15 cellular contexts compared by ENCODE assay signal in genomic region chr3:76497636-76498035, GRCh38.
DNase-seq lines count a peak whose midpoint lies in the region; ATAC-seq, FAIRE-seq and TF ChIP-seq lines count a peak whose summit lies in the region.
"Had no signal": no experiment of that assay in that cellular context is flagged by ENCODE, and none has a peak within 500 bp of the region (broad histone marks: within the 10 kb centered on the region; RNA-seq: fewer than 3 reads in every experiment).

No MANE protein-coding gene starts in this region.

- dilution Hi-C loops in keratinocyte (cut with MboI; ENCODE audit: extremely low pct_ligation_motif_present, low sequenced_read_pairs) = no loop called here

- WGBS in smooth muscle cell (ENCODE audit: low lambda C conversion rate) = 68% methylated on average over 3 of the region's 3 CpGs

- DNase-seq in AG08395 (ENCODE audit: low spot score) (peak; percentile 29), HS-27A (ENCODE audit: low read depth) (peak; percentile 91), brain microvascular endothelial cell (peak; percentile 44), keratinocyte (ENCODE audit: low read depth, low spot score) (peak; percentile 35), smooth muscle cell (lab: John Stamatoyannopoulos, UW; ENCODE audit: unreplicated experiment) (no peak)
- no peak for DNase-seq in effector memory CD4-positive, alpha-beta T cell
- DNase-seq: activated B cell treated with CpG ODN at 0.5 μM for 24 hours; activated CD8-positive, alpha-beta memory T cell treated with anti-CD3 and anti-CD28 coated beads, Interleukin-2, amount 10 ng/mL, durations not matched to agents 7 days and 5 days; activated naive CD4-positive, alpha-beta T cell treated with Interleukin-2 at 50 U/mL for 16 hours; head of caudate nucleus; NCI-H345; nucleus accumbens had no signal

- H3K9ac ChIP-seq in keratinocyte (ENCODE audit: control insufficient read depth, extremely low read depth, insufficient read depth, low read length) (no peak overlapping the region), smooth muscle cell (ENCODE audit: low read depth) (no peak overlapping the region)

- H3K36me3 ChIP-seq in brain microvascular endothelial cell (replicated peaks) = no peaks in the 10 kb centered on the region
- no peaks in the 10 kb centered on the region for H3K36me3 ChIP-seq in keratinocyte (ENCODE audit: control insufficient read depth in 2 of 2, extremely low read depth in 1 of 2, insufficient read depth in 2 of 2, low read length in 2 of 2)
- H3K36me3 ChIP-seq in effector memory CD4-positive, alpha-beta T cell (ENCODE audit: control insufficient read depth, insufficient read depth, low read length) = no peaks in the 10 kb centered on the region
- H3K36me3 ChIP-seq in smooth muscle cell (ENCODE audit: low read depth) = no peaks in the 10 kb centered on the region
- H3K36me3 ChIP-seq: cardiac muscle cell had no signal

- H3K79me2 ChIP-seq in keratinocyte (ENCODE audit: control insufficient read depth, insufficient read depth, low read length) (no peaks in the 10 kb centered on the region), smooth muscle cell (ENCODE audit: low read depth) (no peaks in the 10 kb centered on the region)

- no peaks in the 10 kb centered on the region for H3K9me1 ChIP-seq in keratinocyte (ENCODE audit: control insufficient read depth, extremely low read depth, insufficient read depth, low read length)

- no peaks in the 10 kb centered on the region for H3K27me3 ChIP-seq in brain microvascular endothelial cell (replicated peaks)
- no peaks in the 10 kb centered on the region for H3K27me3 ChIP-seq in keratinocyte (ENCODE audit: control insufficient read depth, extremely low read depth, insufficient read depth, low read length)
- H3K27me3 ChIP-seq in effector memory CD4-positive, alpha-beta T cell (replicated peaks; ENCODE audit: control insufficient read depth, insufficient read depth, low read length, poor library complexity, severe bottlenecking) = no peaks in the 10 kb centered on the region
- H3K27me3 ChIP-seq in smooth muscle cell (ENCODE audit: low read depth) = no peaks in the 10 kb centered on the region
- H3K27me3 ChIP-seq: cardiac muscle cell had no signal

- no peak overlapping the region for H3K4me3 ChIP-seq in brain microvascular endothelial cell (ENCODE audit: low read depth, low read length)
- no peak overlapping the region for H3K4me3 ChIP-seq in keratinocyte (ENCODE audit: control insufficient read depth in 2 of 3, extremely low read depth in 1 of 3, insufficient read depth in 2 of 3, low read depth in 1 of 3, low read length in 3 of 3)
- no peak overlapping the region for H3K4me3 ChIP-seq in effector memory CD4-positive, alpha-beta T cell (ENCODE audit: insufficient read depth, low read depth, low read length, poor library complexity, severe bottlenecking)
- no peak overlapping the region for H3K4me3 ChIP-seq in smooth muscle cell
- H3K4me3 ChIP-seq: cardiac muscle cell had no signal

- H2AFZ ChIP-seq in keratinocyte (ENCODE audit: control insufficient read depth, low read length) (no peak overlapping the region), smooth muscle cell (ENCODE audit: low read depth) (no peak overlapping the region)

- no peak for ATAC-seq in HG02970 (IDR thresholded peaks at IDR 0.05; ENCODE audit: low FRiP score, unreplicated experiment)
- no peak for ATAC-seq in GM19397 (IDR thresholded peaks at IDR 0.05; ENCODE audit: unreplicated experiment)
- ATAC-seq: activated CD8-positive, alpha-beta memory T cell treated with anti-CD3 and anti-CD28 coated beads, Interleukin-2, amount 10 ng/mL, durations not matched to agents 7 days and 5 days had no signal

- H3K4me2 ChIP-seq in keratinocyte (ENCODE audit: control insufficient read depth, extremely low read depth, insufficient read depth, low read depth, low read length) (no peak overlapping the region), smooth muscle cell (no peak overlapping the region)

- TF ChIP-seq CTCF in brain microvascular endothelial cell (IDR thresholded peaks at IDR 0.05; ENCODE audit: low read depth, low read length, missing control alignments) = no peak
- TF ChIP-seq CTCF in keratinocyte (optimal IDR thresholded peaks at IDR 0.05 in 1 of 3, IDR thresholded peaks at IDR 0.05 in 1 of 3, conservative IDR thresholded peaks at IDR 0.05 in 1 of 3; ENCODE audit: extremely low read depth in 1 of 3, insufficient read depth in 2 of 3, low read length in 3 of 3) = no peak
- no peak for TF ChIP-seq CTCF in smooth muscle cell (IDR thresholded peaks at IDR 0.05; ENCODE audit: borderline replicate concordance, insufficient read depth, poor library complexity, severe bottlenecking)

- in situ Hi-C loops in brain microvascular endothelial cell (cut with HindIII; ENCODE audit: low pct_ligation_motif_present, low sequenced_read_pairs) = no loop called here

- no peaks in the 10 kb centered on the region for H3F3A ChIP-seq in smooth muscle cell (ENCODE audit: low read depth)

- H3K9me3 ChIP-seq in keratinocyte (ENCODE audit: control insufficient read depth, low read depth, low read length) (no peaks in the 10 kb centered on the region), smooth muscle cell (replicated peaks; ENCODE audit: low read depth) (no peaks in the 10 kb centered on the region)
- no peaks in the 10 kb centered on the region for H3K9me3 ChIP-seq in effector memory CD4-positive, alpha-beta T cell (ENCODE audit: control insufficient read depth, low read length)

- no peak overlapping the region for H3K27ac ChIP-seq in brain microvascular endothelial cell
- H3K27ac ChIP-seq in keratinocyte (ENCODE audit: control insufficient read depth, insufficient read depth, low read length) = no peak overlapping the region
- no peak overlapping the region for H3K27ac ChIP-seq in effector memory CD4-positive, alpha-beta T cell (ENCODE audit: insufficient read depth, low read length, poor library complexity, severe bottlenecking)
- no peak overlapping the region for H3K27ac ChIP-seq in smooth muscle cell (ENCODE audit: low read depth)
- H3K27ac ChIP-seq: cardiac muscle cell had no signal

- FAIRE-seq in keratinocyte (lab: Jason Lieb, UNC) = peak; percentile 59

- H3K4me1 ChIP-seq in keratinocyte (ENCODE audit: control insufficient read depth, extremely low read depth, insufficient read depth, low read length) (peaks cover 14% of the 10 kb centered on the region), smooth muscle cell (ENCODE audit: low read depth) (no peaks in the 10 kb centered on the region)
- H3K4me1 ChIP-seq in effector memory CD4-positive, alpha-beta T cell (ENCODE audit: control insufficient read depth, insufficient read depth, low read length, poor library complexity, severe bottlenecking) = no peaks in the 10 kb centered on the region

- H4K20me1 ChIP-seq in keratinocyte (ENCODE audit: control insufficient read depth, extremely low read depth, insufficient read depth, low read length) (no peaks in the 10 kb centered on the region), smooth muscle cell (ENCODE audit: low read depth) (no peaks in the 10 kb centered on the region)

Comparison
In these comparisons a context has a peak if more than half of its experiments do, and no peak if none do; other contexts are left out.
1. DNase-seq: peak in AG08395 (single experiment), HS-27A (single experiment), brain microvascular endothelial cell (single experiment) and keratinocyte (single experiment); none in effector memory CD4-positive, alpha-beta T cell (0 of 3) and smooth muscle cell (single experiment).